1 cellular context compared by ENCODE assay signal in genomic region chr14:67240978-67241415, GRCh38.
TF ChIP-seq lines count a peak whose summit lies in the region.

No MANE protein-coding gene starts in this region.

TF ChIP-seq in HCT116, 20 proteins besides CTCF, POLR2A, EP300 and RAD21 (continued from another document):
- TF ChIP-seq SRF (IDR thresholded peaks at IDR 0.05; ENCODE audit: low read depth), result no peak
- TF ChIP-seq YY1 (IDR thresholded peaks at IDR 0.05; ENCODE audit: extremely low read depth, insufficient replicate concordance, low read depth, low read length), result peak; percentile 3
- peak; percentile 80 for TF ChIP-seq POLR2AphosphoS5 (IDR thresholded peaks at IDR 0.05; ENCODE audit: low read depth, low read length)
- TF ChIP-seq EGR1 (IDR thresholded peaks at IDR 0.05; ENCODE audit: low read depth), result no peak; the same call in 1 of the 2 replicates
- TF ChIP-seq FOSL1 (IDR thresholded peaks at IDR 0.05; ENCODE audit: low read depth), result no peak
- TF ChIP-seq EZH2 (IDR thresholded peaks at IDR 0.05), result no peak
- TF ChIP-seq CBX3 (IDR thresholded peaks at IDR 0.05; ENCODE audit: low read depth), result no peak
